ENCODE assay signal across 16 cellular contexts in the genomic region with DNA sequence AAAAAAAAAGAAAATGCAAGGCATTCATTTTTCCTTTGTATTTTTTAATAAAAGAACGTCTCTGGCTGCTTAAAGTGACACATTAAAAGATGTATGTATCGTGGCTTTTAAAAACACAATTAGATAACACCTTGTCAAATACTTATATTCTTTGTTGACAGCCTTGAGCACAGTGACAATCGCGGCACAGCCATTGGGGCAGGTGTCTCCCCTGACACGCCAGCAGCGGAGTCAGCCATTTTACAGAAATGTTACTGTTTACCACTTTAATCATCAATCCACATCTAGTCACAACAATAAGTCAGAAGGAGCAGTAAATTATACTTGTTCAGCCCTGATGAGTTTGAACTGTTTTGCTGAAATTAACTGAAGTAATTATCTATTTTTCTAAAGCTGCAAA.
A peak's percentile ranks its signal among the peaks of the same experiment; 100 is the strongest.
DNase-seq lines count a peak whose midpoint lies in the region; FAIRE-seq and TF ChIP-seq lines count a peak whose summit lies in the region.
"Had no signal": no experiment of that assay in that cellular context is flagged by ENCODE, and none has a peak within 500 bp of the region (broad histone marks: within the 10 kb centered on the region; RNA-seq: fewer than 3 reads in every experiment).

No MANE protein-coding gene starts in this region.

- H3K9me3 ChIP-seq in right atrium auricular region, result no peaks in the 10 kb centered on the region
- H3K9me3 ChIP-seq in left ventricle myocardium inferior (replicated peaks), result no peaks in the 10 kb centered on the region
- no peaks in the 10 kb centered on the region for H3K9me3 ChIP-seq in H1 (ENCODE audit: insufficient read depth in 2 of 2, low read depth in 1 of 2, low read length in 1 of 2)
- no peaks in the 10 kb centered on the region for H3K9me3 ChIP-seq in neural progenitor cell (ENCODE audit: low read depth)
- no peaks in the 10 kb centered on the region for H3K9me3 ChIP-seq in transverse colon
- H3K9me3 ChIP-seq: BLaER1, Caco-2 had no signal

- H2BK5ac ChIP-seq in H1 (ENCODE audit: low read depth, low read length), result no peak overlapping the region

- H3K27me3 ChIP-seq in right atrium auricular region (no peaks in the 10 kb centered on the region), left ventricle myocardium inferior (ENCODE audit: low read depth) (peaks cover 67% of the 10 kb centered on the region), H1 (replicated peaks in 1 of 4; ENCODE audit: control insufficient read depth in 3 of 4, extremely low read depth in 1 of 4, insufficient read depth in 3 of 4, low read length in 3 of 4) (no peaks in the 10 kb centered on the region), neural progenitor cell (no peaks in the 10 kb centered on the region), transverse colon (no peaks in the 10 kb centered on the region)
- H3K27me3 ChIP-seq: BLaER1 had no signal

- H3K4me3 ChIP-seq in right atrium auricular region, result no peak overlapping the region
- H3K4me3 ChIP-seq in left ventricle myocardium inferior, result no peak overlapping the region
- H3K4me3 ChIP-seq in H1 (ENCODE audit: extremely low read depth in 1 of 4, insufficient read depth in 2 of 4, low read depth in 3 of 4, low read length in 4 of 4), result peak overlapping the region in 1 of 4 experiments; percentile 23; a peak in 1 of 8 replicates
- no peak overlapping the region for H3K4me3 ChIP-seq in neural progenitor cell
- no peak overlapping the region for H3K4me3 ChIP-seq in coronary artery
- no peak overlapping the region for H3K4me3 ChIP-seq in transverse colon
- H3K4me3 ChIP-seq: BLaER1 had no signal

- DNase-seq in right atrium auricular region (ENCODE audit: low spot score) (peak; percentile 48), left ventricle myocardium inferior (no peak), H1 (ENCODE audit: low read depth in 1 of 2, low spot score in 2 of 2) (peak in 1 of 2 experiments; percentile 41), neural progenitor cell (ENCODE audit: low spot score) (no peak), nephron progenitor cell (no peak), coronary artery (ENCODE audit: low spot score) (no peak), transverse colon (no peak)
- DNase-seq: 8988T; AML-193; Caco-2; CD8-positive, alpha-beta memory T cell; DMS53; GF-D8; IMR-90 had no signal

- H2BK15ac ChIP-seq in H1 (ENCODE audit: low read length), result no peak overlapping the region

- H3K27ac ChIP-seq in right atrium auricular region (no peak overlapping the region), left ventricle myocardium inferior (replicated peaks) (no peak overlapping the region), H1 (ENCODE audit: low read depth, low read length) (no peak overlapping the region), neural progenitor cell (no peak overlapping the region), coronary artery (no peak overlapping the region), transverse colon (no peak overlapping the region)
- H3K27ac ChIP-seq: BLaER1, HL-60 had no signal

- no peak overlapping the region for H3K4me3 Mint-ChIP-seq in neural progenitor cell
- no peak overlapping the region for H3K4me3 Mint-ChIP-seq in nephron progenitor cell
- H3K4me3 Mint-ChIP-seq: CD8-positive, alpha-beta memory T cell had no signal

- no peak overlapping the region for H3K18ac ChIP-seq in H1 (ENCODE audit: extremely low read depth, low read length)

- H4K91ac ChIP-seq in H1 (replicated peaks; ENCODE audit: insufficient read length, low read length), result peak overlapping the region; percentile 58

- H4K20me1 ChIP-seq in H1 (replicated peaks in 1 of 2; ENCODE audit: control insufficient read depth in 1 of 2, insufficient read depth in 2 of 2, low read length in 2 of 2) (no peaks in the 10 kb centered on the region), neural progenitor cell (ENCODE audit: low read depth) (peaks cover 3% of the 10 kb centered on the region)
- H4K20me1 ChIP-seq: BLaER1 had no signal

- H2BK120ac ChIP-seq in H1 (replicated peaks; ENCODE audit: low read depth, low read length), result no peak overlapping the region

- in situ Hi-C loops in transverse colon (cut with MboI; ENCODE audit: low pct_ligation_motif_present in 1 of 4, low pct_unique_long_range_greater_than_20kb in 1 of 4, low sequenced_read_pairs in 3 of 4), result no loop called here

- no peak overlapping the region for H2BK20ac ChIP-seq in H1 (ENCODE audit: low read length)

- H3K56ac ChIP-seq in H1 (replicated peaks; ENCODE audit: insufficient read length, low read depth, low read length), result no peak overlapping the region

- H2AFZ ChIP-seq in H1 (ENCODE audit: low read length), result no peak overlapping the region
- no peak overlapping the region for H2AFZ ChIP-seq in neural progenitor cell (replicated peaks)

- 78% methylated on average over 6 of the region's 6 CpGs; no CpG with 5 or more reads in 1 of the 2 experiments for WGBS in H1 (ENCODE audit: extremely low coverage in 1 of 2, insufficient coverage in 1 of 2, insufficient read length in 1 of 2, insufficient replicate concordance in 2 of 2, low coverage in 1 of 2, low lambda C conversion rate in 2 of 2, missing lambda C conversion rate in 1 of 2), 2 experiments
- WGBS in transverse colon (ENCODE audit: low coverage in 1 of 2), 2 donors, result 61 to 70% methylated on average over 2 to 6 of the region's 6 CpGs

- no peak overlapping the region for H4K8ac ChIP-seq in H1 (ENCODE audit: extremely low read depth, insufficient read depth, low read length)

- no peak overlapping the region for H3K9ac ChIP-seq in H1 (replicated peaks in 1 of 4; ENCODE audit: extremely low read depth in 1 of 4, low read depth in 3 of 4, low read length in 3 of 4)
- no peak overlapping the region for H3K9ac ChIP-seq in neural progenitor cell
- H3K9ac ChIP-seq: BLaER1 had no signal

- no peaks in the 10 kb centered on the region for H3K23me2 ChIP-seq in H1 (ENCODE audit: low read depth, low read length)

- TF ChIP-seq POLR2A in H1 (IDR thresholded peaks at IDR 0.05; ENCODE audit: control extremely low read depth in 1 of 2, low read depth in 2 of 2, low read length in 2 of 2), result no peak
- no peak for TF ChIP-seq POLR2A in transverse colon (IDR thresholded peaks at IDR 0.05)

- no peak for FAIRE-seq in H1 (lab: Jason Lieb, UNC)

- H3K36me3 ChIP-seq in right atrium auricular region (no peaks in the 10 kb centered on the region), left ventricle myocardium inferior (no peaks in the 10 kb centered on the region), H1 (ENCODE audit: control insufficient read depth in 2 of 4, insufficient read depth in 4 of 4, low read length in 3 of 4) (no peaks in the 10 kb centered on the region), neural progenitor cell (no peaks in the 10 kb centered on the region), transverse colon (no peaks in the 10 kb centered on the region)
- H3K36me3 ChIP-seq: BLaER1 had no signal

- H3K9me3 Mint-ChIP-seq in neural progenitor cell (no peaks in the 10 kb centered on the region), nephron progenitor cell (peaks cover 1% of the 10 kb centered on the region)

- TF ChIP-seq CTCF in right atrium auricular region (IDR thresholded peaks at IDR 0.05), result no peak
- TF ChIP-seq CTCF in left ventricle myocardium inferior (IDR thresholded peaks at IDR 0.05; ENCODE audit: borderline replicate concordance), result no peak
- no peak for TF ChIP-seq CTCF in H1 (IDR thresholded peaks at IDR 0.05; ENCODE audit: control extremely low read depth in 1 of 3, insufficient read depth in 1 of 3, low read depth in 1 of 3, low read length in 3 of 3)
- no peak for TF ChIP-seq CTCF in neural progenitor cell (IDR thresholded peaks at IDR 0.05)
- no peak for TF ChIP-seq CTCF in nephron progenitor cell (IDR thresholded peaks at IDR 0.05)
- no peak for TF ChIP-seq CTCF in coronary artery (IDR thresholded peaks at IDR 0.05)
- TF ChIP-seq CTCF in transverse colon (IDR thresholded peaks at IDR 0.05), result no peak

- H3K4me1 ChIP-seq in right atrium auricular region, result no peaks in the 10 kb centered on the region
- H3K4me1 ChIP-seq in left ventricle myocardium inferior, result no peaks in the 10 kb centered on the region
- H3K4me1 ChIP-seq in H1 (replicated peaks in 1 of 4; ENCODE audit: control insufficient read depth in 3 of 4, insufficient read depth in 4 of 4, low read length in 3 of 4), result peaks cover 0 to 24% (median 8%) of the 10 kb centered on the region in 4 experiments; a peak in 5 of 7 replicates
- peaks cover 27% of the 10 kb centered on the region for H3K4me1 ChIP-seq in neural progenitor cell
- H3K4me1 ChIP-seq in transverse colon, result no peaks in the 10 kb centered on the region
- H3K4me1 ChIP-seq: BLaER1, Caco-2 had no signal

- H3K27ac Mint-ChIP-seq in neural progenitor cell (no peak overlapping the region), nephron progenitor cell (no peak overlapping the region)
- H3K27ac Mint-ChIP-seq: CD8-positive, alpha-beta memory T cell had no signal

- H3K79me1 ChIP-seq in H1 (ENCODE audit: low read depth, low read length), result no peaks in the 10 kb centered on the region

- no peak overlapping the region for H2AK5ac ChIP-seq in H1 (ENCODE audit: low read depth, low read length)

- no peak overlapping the region for H4K5ac ChIP-seq in H1 (ENCODE audit: insufficient read length, low read depth, low read length)

- H3K36me3 Mint-ChIP-seq in neural progenitor cell (no peaks in the 10 kb centered on the region), nephron progenitor cell (ENCODE audit: low read depth) (no peaks in the 10 kb centered on the region)
- H3K36me3 Mint-ChIP-seq: CD8-positive, alpha-beta memory T cell had no signal

- H3F3A ChIP-seq in neural progenitor cell (ENCODE audit: low read depth), result peaks cover 14% of the 10 kb centered on the region

- H3K23ac ChIP-seq in H1 (ENCODE audit: insufficient read length), result no peak overlapping the region

- H2BK12ac ChIP-seq in H1 (ENCODE audit: low read depth, low read length), result no peak overlapping the region; the same call in 1 of the 2 replicates

- no peak overlapping the region for H3K14ac ChIP-seq in H1 (ENCODE audit: insufficient read length)

- CTCF ChIA-PET in H1 (lab: Charles Lee; ENCODE audit: partially characterized antibody), result interaction anchor here (0.7 to 1.0 kb wide), 3 partner anchors 11 to 334 kb away, joined by 4 to 5 read pairs (median 4); no protein-coding TSS in a partner anchor

- H3K4me2 ChIP-seq in H1 (ENCODE audit: insufficient read depth in 1 of 2, low read depth in 2 of 2, low read length in 2 of 2) (peak overlapping the region; percentile 40 to 46; a peak in 3 of 4 replicates), neural progenitor cell (peak overlapping the region; percentile 67)
- H3K4me2 ChIP-seq: BLaER1 had no signal

- POLR2A ChIA-PET in H1 (lab: Charles Lee; ENCODE audit: partially characterized antibody), result interaction anchor here (1.0 to 1.2 kb wide), 2 partner anchors 9 to 155 kb away, joined by 4 to 5 read pairs; no protein-coding TSS in a partner anchor

- H3K4ac ChIP-seq in H1 (replicated peaks; ENCODE audit: insufficient read length, low read depth, low read length), result no peak overlapping the region

- H3K27me3 Mint-ChIP-seq in neural progenitor cell (ENCODE audit: insufficient read depth, low read depth) (peaks cover 6% of the 10 kb centered on the region), nephron progenitor cell (ENCODE audit: low read depth, poor library complexity) (peaks cover 30% of the 10 kb centered on the region)

- no peak for TF ChIP-seq RAD21 in H1 (IDR thresholded peaks at IDR 0.05 in 1 of 2, conservative IDR thresholded peaks at IDR 0.05 in 1 of 2; ENCODE audit: low read depth in 2 of 2, low read length in 2 of 2)

- H3K79me2 ChIP-seq in H1 (ENCODE audit: control insufficient read depth in 1 of 2, insufficient read depth in 2 of 2, low read length in 2 of 2) (no peaks in the 10 kb centered on the region), neural progenitor cell (ENCODE audit: low read depth) (no peaks in the 10 kb centered on the region)

- TF ChIP-seq EP300 in H1 (IDR thresholded peaks at IDR 0.05; ENCODE audit: borderline replicate concordance in 1 of 2, low read depth in 2 of 2, low read length in 2 of 2), result no peak
- TF ChIP-seq EP300 in transverse colon (IDR thresholded peaks at IDR 0.05; ENCODE audit: low read depth), result no peak

- intact Hi-C loops in left ventricle myocardium inferior (cut with micrococcal nuclease), result no loop called here
- intact Hi-C loops in transverse colon (cut with DNase I; ENCODE audit: low total_unique reads), result no loop called here

- peaks cover 28% of the 10 kb centered on the region for H3K4me1 Mint-ChIP-seq in neural progenitor cell
- H3K4me1 Mint-ChIP-seq in nephron progenitor cell, result peaks cover 27% of the 10 kb centered on the region
- H3K4me1 Mint-ChIP-seq: CD8-positive, alpha-beta memory T cell had no signal
